Comparison of ENCODE assay signal across 29 cellular contexts in genomic region chr1:236833593-236833992, GRCh38.
"Had no signal": no experiment of that assay in that cellular context is flagged by ENCODE, and none has a peak within 500 bp of the region (broad histone marks: within the 10 kb centered on the region; RNA-seq: fewer than 3 reads in every experiment).

No MANE protein-coding gene starts in this region.

- H3K27me3 Mint-ChIP-seq: naive thymus-derived CD4-positive, alpha-beta T cell; stimulated activated naive B cell treated with anti-CD40 and anti-IgM and Interleukin-4, amounts not matched to agents 10 μg/mL and 1 μg/mL and 100 μg/mL, for 72 hours had no signal

- ATAC-seq: mucosa of descending colon; naive thymus-derived CD4-positive, alpha-beta T cell; pancreas; right cardiac atrium; stimulated activated naive B cell treated with anti-CD40 and anti-IgM and Interleukin-4, amounts not matched to agents 10 μg/mL and 1 μg/mL and 100 μg/mL, for 72 hours had no signal

- DNase-seq: islet precursor cell; left ventricle myocardium inferior; mesendoderm; midbrain; mucosa of descending colon; naive thymus-derived CD4-positive, alpha-beta T cell; nucleus accumbens; pancreas; posterior cingulate gyrus; retina; right cardiac atrium; sigmoid colon; small intestine; spleen; stimulated activated CD4-positive, alpha-beta T cell treated with anti-CD3 and anti-CD28 coated beads, Interleukin-4, amount 100 ng/mL, for 4 hours; stimulated activated CD8-positive, alpha-beta memory T cell treated with anti-CD3 and anti-CD28 coated beads, Interleukin-4, amount 100 ng/mL, for 48 hours; stimulated activated naive B cell treated with anti-CD40 and anti-IgM and Interleukin-4, amounts not matched to agents 10 μg/mL and 1 μg/mL and 100 μg/mL, for 72 hours; stimulated activated naive CD8-positive, alpha-beta T cell treated with anti-CD3 and anti-CD28 coated beads, Interleukin-15, Interleukin-2, amounts not matched to agents 100 U/mL and 50 U/mL, for 24 hours; stomach; testis; thyroid gland; transverse colon; upper lobe of left lung had no signal

- FAIRE-seq: pancreas, small intestine had no signal

- H3K4me3 ChIP-seq: hepatocyte, left ventricle myocardium inferior, lung, mucosa of descending colon, pancreas, prostate gland, sigmoid colon, spleen, stomach, testis, thyroid gland, transverse colon, upper lobe of left lung, vagina had no signal

- H3K9me3 Mint-ChIP-seq: naive thymus-derived CD4-positive, alpha-beta T cell; nephron; neural crest cell; stimulated activated naive B cell treated with anti-CD40 and anti-IgM and Interleukin-4, amounts not matched to agents 10 μg/mL and 1 μg/mL and 100 μg/mL, for 72 hours had no signal

- H3K4me2 ChIP-seq: hepatocyte had no signal

- H3K27me3 ChIP-seq: hepatocyte, pancreas, sigmoid colon, spleen, stomach, testis, thyroid gland, transverse colon, upper lobe of left lung, vagina had no signal

- H2AFZ ChIP-seq: hepatocyte had no signal

- H3K4me1 Mint-ChIP-seq: neural crest cell had no signal

- H3K79me2 ChIP-seq: hepatocyte had no signal

- H3K27ac ChIP-seq: hepatocyte, left ventricle myocardium inferior, pancreas, prostate gland, sigmoid colon, spleen, stomach, testis, thyroid gland, transverse colon, upper lobe of left lung, vagina had no signal

- H3K27ac Mint-ChIP-seq: nephron; stimulated activated naive B cell treated with anti-CD40 and anti-IgM and Interleukin-4, amounts not matched to agents 10 μg/mL and 1 μg/mL and 100 μg/mL, for 72 hours had no signal

- H3K4me1 ChIP-seq: pancreas, prostate gland, sigmoid colon, spleen, testis, thyroid gland, transverse colon, upper lobe of left lung, vagina had no signal

- H3K9me3 ChIP-seq: left ventricle myocardium inferior, mucosa of descending colon, pancreas, prostate gland, sigmoid colon, spleen, stomach, testis, thyroid gland, transverse colon, upper lobe of left lung, vagina had no signal

- H3K4me3 Mint-ChIP-seq: naive thymus-derived CD4-positive, alpha-beta T cell; nephron; neural crest cell; stimulated activated naive B cell treated with anti-CD40 and anti-IgM and Interleukin-4, amounts not matched to agents 10 μg/mL and 1 μg/mL and 100 μg/mL, for 72 hours had no signal
